Comparison of ENCODE assay signal across 35 cellular contexts in the genomic region with DNA sequence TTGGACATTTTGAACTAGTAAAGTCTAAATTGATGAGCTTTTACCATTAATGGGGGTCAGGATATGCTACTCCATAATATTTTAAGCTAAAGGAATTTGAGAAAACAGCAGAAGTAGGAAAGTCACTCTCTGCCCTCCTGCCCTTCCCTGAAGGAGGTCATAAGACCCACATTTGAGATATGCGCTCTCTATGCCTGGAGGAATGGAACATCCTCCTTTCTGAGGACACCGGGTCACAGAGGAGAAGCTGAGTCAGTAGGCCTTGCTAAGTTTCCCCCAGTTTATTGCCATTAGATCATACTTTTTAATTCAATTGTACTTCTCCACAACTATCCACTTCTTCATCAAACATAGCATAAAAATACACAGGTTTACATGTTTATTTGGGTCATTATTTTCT.
"Had no signal": no experiment of that assay in that cellular context is flagged by ENCODE, and none has a peak within 500 bp of the region (broad histone marks: within the 10 kb centered on the region; RNA-seq: fewer than 3 reads in every experiment).

No MANE protein-coding gene starts in this region.

- H3K36me3 ChIP-seq: Peyer's patch, SJSA1 had no signal

- ATAC-seq: activated naive CD8-positive, alpha-beta T cell treated with anti-CD3 and anti-CD28 coated beads, Interleukin-2, amount 50 U/mL, for 24 hours; PC-3; SK-N-SH treated with all-trans-retinoic acid at 6 μM for 48 hours; T-cell; T-helper 17 cell had no signal

- DNase-seq: activated B cell treated with CpG ODN at 0.5 μM for 24 hours; activated CD4-positive, alpha-beta memory T cell treated with anti-CD3 and anti-CD28 coated beads for 36 hours; activated CD4-positive, alpha-beta T cell treated with anti-CD3 and anti-CD28 coated beads for 4 hours; activated CD4-positive, alpha-beta T cell treated with anti-CD3 and anti-CD28 coated beads, Interleukin-2, amount 50 U/mL, for 1 hour; activated CD4-positive, CD25-positive, alpha-beta regulatory T cell treated with anti-CD3 and anti-CD28 coated beads, Interleukin-2, amount 50 U/mL, for 72 hours; activated CD8-positive, alpha-beta memory T cell treated with anti-CD3 and anti-CD28 coated beads, Interleukin-2, amount 50 U/mL, for 4 hours; activated effector memory CD4-positive, alpha-beta T cell treated with Interleukin-2 at 50 U/mL for 16 hours; activated naive CD4-positive, alpha-beta T cell treated with anti-CD3 and anti-CD28 coated beads, Interleukin-2, amount 10 ng/mL, durations not matched to agents 7 days and 5 days; activated naive CD8-positive, alpha-beta T cell treated with anti-CD3 and anti-CD28 coated beads, Interleukin-2, amount 50 U/mL, for 24 hours; activated T-cell treated with anti-CD3 and anti-CD28 coated beads, Interleukin-2, amount 50 U/mL, for 48 hours; anterior cingulate cortex; Kasumi-1; KG1; MM.1S; MV-4-11; NCI-H1092; NCI-H146; NCI-H187; NCI-H2081; NCI-H2171 treated with DMSO at 0.1 percent for 48 hours; NCI-H2227 treated with DMSO at 0.1 percent for 48 hours; NCI-H446 treated with DMSO at 0.1 percent for 48 hours; NCI-H524; NCI-H69; NK-92 treated with Interleukin-12 subunit alpha and Interleukin-12 subunit beta, amount 100 ng/mL, for 24 hours; PC-3; Peyer's patch; RPMI8226; SHP77 treated with DMSO at 0.1 percent for 48 hours; T-cell; T-helper 17 cell had no signal

- H3K4me3 ChIP-seq: Peyer's patch, SJSA1 had no signal

- H3K27ac ChIP-seq: Peyer's patch, SJSA1, VCaP had no signal

- H3K9me3 ChIP-seq: Peyer's patch, SJSA1 had no signal

- H3K4me1 ChIP-seq: Peyer's patch had no signal

- FAIRE-seq: bronchial epithelial cell had no signal

- H3K27me3 ChIP-seq: Peyer's patch, SJSA1 had no signal
